In the genomic region with DNA sequence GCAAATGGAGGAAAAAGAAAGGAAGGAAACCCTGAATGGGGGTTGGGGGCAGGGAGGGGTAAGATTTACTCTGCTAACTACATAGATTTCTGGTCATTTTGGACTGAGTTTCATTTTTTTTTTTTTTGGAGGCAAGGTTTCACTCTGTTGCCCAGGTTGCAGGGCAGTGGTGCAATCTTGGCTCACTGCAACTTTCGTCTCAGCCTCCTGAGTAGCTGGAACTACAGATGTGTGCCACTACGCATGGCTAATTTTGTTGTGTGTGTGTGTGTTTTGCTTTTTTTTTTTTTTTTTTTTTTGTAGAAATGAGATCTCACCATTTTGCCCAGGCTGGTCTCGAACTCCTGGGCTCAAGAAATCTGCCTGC, we compare ENCODE assay signal across 15 cellular contexts.
DNase-seq lines count a peak whose midpoint lies in the region; ATAC-seq, FAIRE-seq and TF ChIP-seq lines count a peak whose summit lies in the region.
"Had no signal": no experiment of that assay in that cellular context is flagged by ENCODE, and none has a peak within 500 bp of the region (broad histone marks: within the 10 kb centered on the region; RNA-seq: fewer than 3 reads in every experiment).

No MANE protein-coding gene starts in this region.

- peaks cover 65% of the 10 kb centered on the region for H3K4me1 ChIP-seq in A549
- H3K4me1 ChIP-seq: psoas muscle had no signal

- POLR2A ChIA-PET in A549 (lab: Yijun Ruan, JAX): interaction anchor here (0.7 to 1.2 kb wide), 2 partner anchors 223 to 677 kb away, joined by 6 to 8 read pairs; a partner anchor contains a TSS

- H3K4me2 ChIP-seq in A549: peak overlapping the region; percentile 70

- DNase-seq in A549 (ENCODE audit: low read depth in 1 of 2, low spot score in 1 of 2): peak in 1 of 2 experiments; percentile 37
- DNase-seq in GM19239 (ENCODE audit: insufficient read length, low spot score): no peak
- DNase-seq in RCC 7860 (ENCODE audit: low spot score): peak; percentile 71
- peak; percentile 66 for DNase-seq in fibroblast of pulmonary artery (ENCODE audit: low read depth)
- no peak for DNase-seq in COLO829 (ENCODE audit: low spot score)
- no peak for DNase-seq in AG20443 (ENCODE audit: low spot score)
- no peak for DNase-seq in hypothalamus (lab: John Stamatoyannopoulos, UW)
- DNase-seq: activated B cell treated with CpG ODN at 0.5 μM for 24 hours, activated gamma-delta T cell treated with Interleukin-2 at 50 U/mL for 16 hours, naive B cell, NCI-H1436, OCI-M1, psoas muscle had no signal

- FAIRE-seq in A549 (lab: Jason Lieb, UNC): no peak
- FAIRE-seq in GM19239 (lab: Jason Lieb, UNC): peak; percentile 80
- no peak for FAIRE-seq in RCC 7860 (lab: Jason Lieb, UNC)

- WGBS in A549 (ENCODE audit: missing lambda C conversion rate): 47% methylated on average over 3 of the region's 3 CpGs

- TF ChIP-seq EP300 in A549 (IDR thresholded peaks at IDR 0.05): no peak

- TF ChIP-seq CTCF in A549 (IDR thresholded peaks at IDR 0.05) (no peak), fibroblast of pulmonary artery (IDR thresholded peaks at IDR 0.05; ENCODE audit: low read length, missing control alignments) (no peak)

- CTCF ChIA-PET in A549 (lab: Yijun Ruan, JAX): interaction anchor here (0.7 to 3.1 kb wide), 7 partner anchors 12 to 223 kb away, joined by 3 to 15 read pairs (median 4); a partner anchor contains a TSS

- no peaks in the 10 kb centered on the region for H3K9me3 ChIP-seq in A549
- H3K9me3 ChIP-seq: psoas muscle, suprapubic skin had no signal

- no peak for TF ChIP-seq RAD21 in A549 (conservative IDR thresholded peaks at IDR 0.05 in 1 of 2, IDR thresholded peaks at IDR 0.05 in 1 of 2)

- no peak overlapping the region for H3K4me3 ChIP-seq in A549
- H3K4me3 ChIP-seq in fibroblast of pulmonary artery (replicated peaks; ENCODE audit: low read depth, low read length): no peak overlapping the region
- H3K4me3 ChIP-seq: psoas muscle, suprapubic skin had no signal

- no peak for TF ChIP-seq POLR2A in A549 (IDR thresholded peaks at IDR 0.05; ENCODE audit: low read length)
- TF ChIP-seq POLR2A in GM18505 (IDR thresholded peaks at IDR 0.05; ENCODE audit: borderline replicate concordance, extremely low read depth, insufficient read depth, insufficient read length): no peak

- ATAC-seq in A549 (peak; percentile 26 to 44; a peak in 4 of 6 replicates), GM18505 (IDR thresholded peaks at IDR 0.05; ENCODE audit: unreplicated experiment) (no peak)

- peak overlapping the region; percentile 78 to 89 for H3K27ac ChIP-seq in A549
- H3K27ac ChIP-seq: psoas muscle, suprapubic skin had no signal

TF ChIP-seq in A549, 52 proteins besides CTCF, POLR2A, EP300 and RAD21:
- TF ChIP-seq, protein P1, sequence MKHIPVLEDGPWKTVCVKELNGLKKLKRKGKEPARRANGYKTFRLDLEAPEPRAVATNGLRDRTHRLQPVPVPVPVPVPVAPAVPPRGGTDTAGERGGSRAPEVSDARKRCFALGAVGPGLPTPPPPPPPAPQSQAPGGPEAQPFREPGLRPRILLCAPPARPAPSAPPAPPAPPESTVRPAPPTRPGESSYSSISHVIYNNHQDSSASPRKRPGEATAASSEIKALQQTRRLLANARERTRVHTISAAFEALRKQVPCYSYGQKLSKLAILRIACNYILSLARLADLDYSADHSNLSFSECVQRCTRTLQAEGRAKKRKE (CRISPR knock-in tag; IDR thresholded peaks at IDR 0.05; ENCODE audit: low read depth): no peak
- TF ChIP-seq HEYL (CRISPR knock-in tag; IDR thresholded peaks at IDR 0.05) (no peak), ZC3H11A (IDR thresholded peaks at IDR 0.05) (no peak), MYC (IDR thresholded peaks at IDR 0.05; ENCODE audit: borderline replicate concordance, low read length) (no peak), NPAS2 (CRISPR knock-in tag; IDR thresholded peaks at IDR 0.05; ENCODE audit: borderline replicate concordance) (no peak), NFE2L2 (conservative IDR thresholded peaks at IDR 0.05; ENCODE audit: low read length) (no peak), KDM1A (IDR thresholded peaks at IDR 0.05; ENCODE audit: low read depth) (no peak)
- TF ChIP-seq, protein P2, sequence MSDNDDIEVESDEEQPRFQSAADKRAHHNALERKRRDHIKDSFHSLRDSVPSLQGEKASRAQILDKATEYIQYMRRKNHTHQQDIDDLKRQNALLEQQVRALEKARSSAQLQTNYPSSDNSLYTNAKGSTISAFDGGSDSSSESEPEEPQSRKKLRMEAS (IDR thresholded peaks at IDR 0.05): no peak
- TF ChIP-seq, protein P3, sequence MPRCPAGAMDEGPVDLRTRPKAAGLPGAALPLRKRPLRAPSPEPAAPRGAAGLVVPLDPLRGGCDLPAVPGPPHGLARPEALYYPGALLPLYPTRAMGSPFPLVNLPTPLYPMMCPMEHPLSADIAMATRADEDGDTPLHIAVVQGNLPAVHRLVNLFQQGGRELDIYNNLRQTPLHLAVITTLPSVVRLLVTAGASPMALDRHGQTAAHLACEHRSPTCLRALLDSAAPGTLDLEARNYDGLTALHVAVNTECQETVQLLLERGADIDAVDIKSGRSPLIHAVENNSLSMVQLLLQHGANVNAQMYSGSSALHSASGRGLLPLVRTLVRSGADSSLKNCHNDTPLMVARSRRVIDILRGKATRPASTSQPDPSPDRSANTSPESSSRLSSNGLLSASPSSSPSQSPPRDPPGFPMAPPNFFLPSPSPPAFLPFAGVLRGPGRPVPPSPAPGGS (IDR thresholded peaks at IDR 0.05): no peak
- TF ChIP-seq, protein P4, sequence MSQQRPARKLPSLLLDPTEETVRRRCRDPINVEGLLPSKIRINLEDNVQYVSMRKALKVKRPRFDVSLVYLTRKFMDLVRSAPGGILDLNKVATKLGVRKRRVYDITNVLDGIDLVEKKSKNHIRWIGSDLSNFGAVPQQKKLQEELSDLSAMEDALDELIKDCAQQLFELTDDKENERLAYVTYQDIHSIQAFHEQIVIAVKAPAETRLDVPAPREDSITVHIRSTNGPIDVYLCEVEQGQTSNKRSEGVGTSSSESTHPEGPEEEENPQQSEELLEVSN (IDR thresholded peaks at IDR 0.05; ENCODE audit: borderline replicate concordance, low read depth): no peak

Comparison
In these comparisons a context has a peak if more than half of its experiments do, and no peak if none do; other contexts are left out.
1. DNase-seq: peak in RCC 7860 (single experiment) and fibroblast of pulmonary artery (single experiment); none in GM19239 (single experiment), COLO829 (single experiment), AG20443 (single experiment) and hypothalamus (0 of 51).